ENCODE assay signal across 10 cellular contexts in the genomic region with DNA sequence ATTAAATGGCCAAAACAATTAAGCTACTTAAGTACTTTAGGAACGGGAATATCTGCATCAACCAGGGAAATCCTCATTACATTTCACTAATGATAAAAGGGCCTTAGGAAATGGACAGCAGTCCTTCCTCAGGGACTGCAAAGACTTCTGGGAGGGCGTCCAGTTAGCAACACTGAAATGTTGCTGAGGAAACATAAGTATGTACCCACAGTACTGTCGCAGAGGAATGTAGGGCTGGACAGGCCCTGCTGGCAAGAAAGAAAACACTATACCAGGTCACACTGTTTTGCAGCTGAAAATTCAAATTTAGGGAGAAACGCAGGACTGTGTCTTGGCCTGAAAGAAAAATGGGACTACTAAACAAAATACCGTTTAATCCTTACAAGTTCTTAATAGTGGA. TPM values are rescaled to one million over a fixed set of nuclear protein-coding genes. Genes with fewer than 3 reads are reported as not detected.
DNase-seq lines count a peak whose midpoint lies in the region; ATAC-seq and TF ChIP-seq lines count a peak whose summit lies in the region.
"Had no signal": no experiment of that assay in that cellular context is flagged by ENCODE, and none has a peak within 500 bp of the region (broad histone marks: within the 10 kb centered on the region; RNA-seq: fewer than 3 reads in every experiment).

No MANE protein-coding gene starts in this region.

- WGBS in H9 (ENCODE audit: extremely low coverage, insufficient read length, low lambda C conversion rate), result no CpG with 5 or more reads among the region's 5 CpGs

- no peak overlapping the region for H3K56ac ChIP-seq in H9 (ENCODE audit: insufficient read length, low read depth, low read length)

- peaks cover 10 to 14% of the 10 kb centered on the region in 2 experiments for H3K4me1 Mint-ChIP-seq in H9
- peaks cover 63% of the 10 kb centered on the region for H3K4me1 Mint-ChIP-seq in activated CD4-positive, alpha-beta memory T cell treated with anti-CD3 and anti-CD28 coated beads for 36 hours (ENCODE audit: low read depth)

- no peak overlapping the region for H2AK5ac ChIP-seq in H9 (ENCODE audit: insufficient read length, low read length)

- TF ChIP-seq CTCF in H9 (conservative IDR thresholded peaks at IDR 0.05) (no peak), cardiac muscle cell (IDR thresholded peaks at IDR 0.05; ENCODE audit: low read depth, low read length) (no peak), GM10248 (IDR thresholded peaks at IDR 0.05; ENCODE audit: control extremely low read depth, extremely low read depth, low read depth, missing control alignments) (no peak)

- no peaks in the 10 kb centered on the region for H4K20me1 ChIP-seq in H9 (ENCODE audit: control insufficient read depth, insufficient read depth, insufficient read length)

- no peak overlapping the region for H4K5ac ChIP-seq in H9 (ENCODE audit: insufficient read length, low read depth, low read length)

- CTCF ChIA-PET in activated CD4-positive, alpha-beta memory T cell treated with anti-CD3 and anti-CD28 coated beads for 36 hours (lab: Charles Lee), result interaction anchor here (0.6 to 1.1 kb wide), 2 partner anchors 22 to 1160 kb away, joined by 3 read pairs; no protein-coding TSS in a partner anchor
- CTCF ChIA-PET in GM10248 (lab: Yijun Ruan, JAX), result interaction anchor here (0.9 kb wide), 1 partner anchor 29 kb away, joined by 3 read pairs; no protein-coding TSS in a partner anchor

- H2BK5ac ChIP-seq in H9 (ENCODE audit: insufficient read length, low read length), result no peak overlapping the region

- ATAC-seq in HG02938 (IDR thresholded peaks at IDR 0.05; ENCODE audit: unreplicated experiment) (no peak), HG02870 (IDR thresholded peaks at IDR 0.05; ENCODE audit: unreplicated experiment) (no peak)

- intact Hi-C loops in activated CD4-positive, alpha-beta memory T cell treated with anti-CD3 and anti-CD28 coated beads for 36 hours (cut with micrococcal nuclease), result no loop called here

- H3K79me1 ChIP-seq in H9 (ENCODE audit: insufficient read depth, low read depth, low read length, poor library complexity, severe bottlenecking), result no peaks in the 10 kb centered on the region

- no peak overlapping the region for H2BK120ac ChIP-seq in H9 (ENCODE audit: low read depth, low read length, poor library complexity, severe bottlenecking)

- no peak overlapping the region for H3K14ac ChIP-seq in H9 (ENCODE audit: insufficient read depth, low read length)

- no peak overlapping the region for H3K18ac ChIP-seq in H9 (ENCODE audit: insufficient read length, low read depth, low read length)

- H3K9me3 Mint-ChIP-seq in H9, result no peaks in the 10 kb centered on the region
- no peaks in the 10 kb centered on the region for H3K9me3 Mint-ChIP-seq in activated CD4-positive, alpha-beta memory T cell treated with anti-CD3 and anti-CD28 coated beads for 36 hours

- H2AFZ ChIP-seq in H9 (ENCODE audit: low read length), result no peak overlapping the region

- no peak overlapping the region for H4K8ac ChIP-seq in H9 (replicated peaks; ENCODE audit: insufficient read length, low read depth, low read length)

- no peak overlapping the region for H2BK12ac ChIP-seq in H9 (ENCODE audit: insufficient read length, low read depth, low read length)

- H3K23ac ChIP-seq in H9 (ENCODE audit: insufficient read length, low read depth, low read length), result no peak overlapping the region

- H3K27me3 Mint-ChIP-seq in H9 (ENCODE audit: low read depth), result no peaks in the 10 kb centered on the region; the same call in 1 of the 2 replicates
- H3K27me3 Mint-ChIP-seq in activated CD4-positive, alpha-beta memory T cell treated with anti-CD3 and anti-CD28 coated beads for 36 hours, result no peaks in the 10 kb centered on the region

- H3K27me3 ChIP-seq in H9 (ENCODE audit: insufficient read depth, low read length) (no peaks in the 10 kb centered on the region), cardiac muscle cell (no peaks in the 10 kb centered on the region)

- POLR2A ChIA-PET in activated CD4-positive, alpha-beta memory T cell treated with anti-CD3 and anti-CD28 coated beads for 36 hours (lab: Charles Lee), result no interaction called here
- POLR2A ChIA-PET in GM10248 (lab: Yijun Ruan, JAX), result no interaction called here

- H3K4me1 ChIP-seq in H9 (ENCODE audit: insufficient read depth, low read length), result no peaks in the 10 kb centered on the region
- peaks cover 7% of the 10 kb centered on the region for H3K4me1 ChIP-seq in cardiac muscle cell (ENCODE audit: low read depth)

- no peak overlapping the region for H2BK20ac ChIP-seq in H9 (ENCODE audit: low read depth, low read length, poor library complexity, severe bottlenecking)

- no peaks in the 10 kb centered on the region for H3K36me3 ChIP-seq in cardiac muscle cell

- H3K36me3 Mint-ChIP-seq in H9 (ENCODE audit: insufficient read depth in 1 of 3, low read depth in 3 of 3), result peaks cover 0 to 10% (median 9%) of the 10 kb centered on the region in 3 experiments; a peak in 5 of 7 replicates
- peaks cover 12% of the 10 kb centered on the region for H3K36me3 Mint-ChIP-seq in activated CD4-positive, alpha-beta memory T cell treated with anti-CD3 and anti-CD28 coated beads for 36 hours

- H3K27ac Mint-ChIP-seq in H9, result no peak overlapping the region
- no peak overlapping the region for H3K27ac Mint-ChIP-seq in activated CD4-positive, alpha-beta memory T cell treated with anti-CD3 and anti-CD28 coated beads for 36 hours

- H3T11ph ChIP-seq in H9 (ENCODE audit: low read length), result no peak overlapping the region

- peak overlapping the region; percentile 96 for H3K4me2 ChIP-seq in H9 (ENCODE audit: insufficient read depth, insufficient read length, low read length)

- H3K4me3 ChIP-seq in cardiac muscle cell (peak overlapping the region; percentile 74), skeletal muscle cell (ENCODE audit: low read depth, low read length) (peak overlapping the region; percentile 94)

- no peak overlapping the region for H3K4ac ChIP-seq in H9 (ENCODE audit: low read depth, low read length)

- peaks cover 3% of the 10 kb centered on the region; the same call in 1 of the 2 replicates for H3K79me2 ChIP-seq in H9 (ENCODE audit: insufficient read depth, low read length)

- H3K9me3 ChIP-seq in H9 (ENCODE audit: control insufficient read depth, low read depth, low read length) (no peaks in the 10 kb centered on the region), cardiac muscle cell (ENCODE audit: low read depth) (no peaks in the 10 kb centered on the region)

- no peak for DNase-seq in H9
- no peak for DNase-seq in activated CD4-positive, alpha-beta memory T cell treated with anti-CD3 and anti-CD28 coated beads for 36 hours
- DNase-seq in cardiac muscle cell (ENCODE audit: low read depth in 1 of 2, low spot score in 1 of 2), result peak; percentile 8 to 30
- no peak for DNase-seq in skeletal muscle cell (ENCODE audit: low read depth)
- no peak for DNase-seq in GM10248 (ENCODE audit: extremely low spot score)
- no peak for DNase-seq in foreskin melanocyte
- DNase-seq: NCI-H446 treated with DMSO at 0.1 percent for 48 hours; stimulated activated CD4-positive, alpha-beta T cell treated with anti-CD3 and anti-CD28 coated beads, Interleukin-2, amount 100 ng/mL, for 48 hours had no signal

- H3K23me2 ChIP-seq in H9 (ENCODE audit: insufficient read length, low read depth, low read length, poor library complexity, severe bottlenecking), result peaks cover 7% of the 10 kb centered on the region

- no peak overlapping the region for H4K91ac ChIP-seq in H9 (ENCODE audit: insufficient read length, low read depth, low read length)

- H3K4me3 Mint-ChIP-seq in H9, result peak overlapping the region; percentile 99
- H3K4me3 Mint-ChIP-seq in activated CD4-positive, alpha-beta memory T cell treated with anti-CD3 and anti-CD28 coated beads for 36 hours, result peak overlapping the region; percentile 91

- no peak overlapping the region for H2BK15ac ChIP-seq in H9 (ENCODE audit: low read depth, low read length)

- no peak overlapping the region for H3K9ac ChIP-seq in H9 (ENCODE audit: extremely low read depth, insufficient read length, low read length)

- H3K27ac ChIP-seq in H9 (ENCODE audit: insufficient read length, low read depth, low read length) (no peak overlapping the region), cardiac muscle cell (no peak overlapping the region)

RNA-seq across cellular contexts. Expression of a gene that starts 1.3 kb away (rescaled TPM):
- 32.7 and 33.4 TPM in 2 replicates for total RNA-seq in H9 (2021)
- total RNA-seq in activated CD4-positive, alpha-beta memory T cell treated with anti-CD3 and anti-CD28 coated beads for 36 hours, result 10 to 100 TPM; 23.7 to 26.7 TPM
- total RNA-seq in cardiac muscle cell, result 58.5 and 64.5 TPM in 2 replicates
- polyA plus RNA-seq in cardiac muscle cell, result 87.8 and 88.6 TPM in 2 replicates

RNA-seq across cellular contexts. Expression of a gene that starts 37.7 kb away (rescaled TPM):
- total RNA-seq in H9 (2021) (206 and 208 TPM in 2 replicates), cardiac muscle cell (205 and 314 TPM in 2 replicates)
- 100 to 1,000 TPM; 407 to 416 TPM for total RNA-seq in activated CD4-positive, alpha-beta memory T cell treated with anti-CD3 and anti-CD28 coated beads for 36 hours
- 347 and 397 TPM in 2 replicates for polyA plus RNA-seq in cardiac muscle cell

Comparison
In these comparisons a context has a peak if more than half of its experiments do, and no peak if none do; other contexts are left out.
1. DNase-seq: peak in cardiac muscle cell (2 of 2); none in H9 (single experiment), activated CD4-positive, alpha-beta memory T cell treated with anti-CD3 and anti-CD28 coated beads for 36 hours (single experiment), skeletal muscle cell (single experiment), GM10248 (single experiment) and foreskin melanocyte (single experiment).